13 cellular contexts compared by ENCODE assay signal in the genomic region with DNA sequence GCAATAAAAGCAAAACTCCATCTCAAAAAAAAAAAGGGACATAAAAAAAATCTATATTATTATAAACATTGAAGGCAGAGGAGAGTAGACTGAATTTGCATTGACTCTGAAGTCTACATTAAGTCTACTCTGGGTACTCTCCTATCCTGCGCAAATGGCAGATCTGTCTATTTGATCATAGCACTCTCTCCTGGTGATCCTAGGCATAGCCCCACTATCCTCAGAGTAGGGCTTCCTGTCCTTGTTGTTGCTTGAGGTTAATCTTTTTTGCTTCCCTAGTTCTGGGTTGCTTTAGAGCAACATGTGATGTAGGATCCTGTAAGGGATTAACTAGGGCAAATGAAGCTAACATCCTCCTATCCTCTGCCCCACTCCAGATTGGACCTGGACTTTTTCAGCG. TPM values are rescaled to one million over a fixed set of nuclear protein-coding genes. Genes with fewer than 3 reads are reported as not detected.
DNase-seq lines count a peak whose midpoint lies in the region; ATAC-seq, FAIRE-seq and TF ChIP-seq lines count a peak whose summit lies in the region.
"Had no signal": no experiment of that assay in that cellular context is flagged by ENCODE, and none has a peak within 500 bp of the region (broad histone marks: within the 10 kb centered on the region; RNA-seq: fewer than 3 reads in every experiment).

No MANE protein-coding gene starts in this region.

- peak; percentile 30 to 65; a peak in 3 of 5 replicates for TF ChIP-seq RAD21 in A549 (conservative IDR thresholded peaks at IDR 0.05 in 1 of 2, IDR thresholded peaks at IDR 0.05 in 1 of 2)

- H3K27ac ChIP-seq in A549 (no peak overlapping the region), left ventricle myocardium inferior (replicated peaks) (no peak overlapping the region)
- H3K27ac ChIP-seq: tibial artery had no signal

- H3K36me3 ChIP-seq in left ventricle myocardium inferior: peaks cover 38% of the 10 kb centered on the region

- no peak for FAIRE-seq in A549 (lab: Jason Lieb, UNC)
- FAIRE-seq: colon had no signal

- H3K27me3 ChIP-seq in left ventricle myocardium inferior (ENCODE audit: low read depth): no peaks in the 10 kb centered on the region
- H3K27me3 ChIP-seq: tibial artery had no signal

- TF ChIP-seq CTCF in A549 (IDR thresholded peaks at IDR 0.05) (no peak; the same call in 2 of the 3 replicates), GM12872 (IDR thresholded peaks at IDR 0.05; ENCODE audit: insufficient read depth, low read depth, low read length) (0 out of 3 replicates have a peak, but pooled peaks have one; percentile 29), left ventricle myocardium inferior (IDR thresholded peaks at IDR 0.05; ENCODE audit: borderline replicate concordance) (peak; percentile 14)

- H3K4me2 ChIP-seq in A549: no peak overlapping the region

- peak in 1 of 2 experiments; percentile 50 for DNase-seq in A549 (ENCODE audit: low read depth in 1 of 2, low spot score in 1 of 2)
- DNase-seq in RPMI7951 (ENCODE audit: low read depth): peak; percentile 24
- DNase-seq in left ventricle myocardium inferior: no peak
- DNase-seq in dedifferentiated amniotic fluid mesenchymal stem cell (ENCODE audit: extremely low spot score): no peak
- no peak for DNase-seq in COR-L47 (lab: John Stamatoyannopoulos, UW)
- DNase-seq: activated CD8-positive, alpha-beta memory T cell treated with anti-CD3 and anti-CD28 coated beads, Interleukin-2, amount 50 U/mL, for 48 hours; T-helper 1 cell; tibial artery had no signal

- POLR2A ChIA-PET in A549 (lab: Yijun Ruan, JAX): no interaction called here

- ATAC-seq in A549: peak; percentile 90 to 96
- no peak for ATAC-seq in GM21423 (IDR thresholded peaks at IDR 0.05; ENCODE audit: unreplicated experiment)
- no peak for ATAC-seq in GM19023 (IDR thresholded peaks at IDR 0.05; ENCODE audit: unreplicated experiment)

- TF ChIP-seq POLR2A in A549 (IDR thresholded peaks at IDR 0.05; ENCODE audit: low read length): no peak

- peaks cover 9% of the 10 kb centered on the region for H3K4me1 ChIP-seq in A549
- H3K4me1 ChIP-seq in left ventricle myocardium inferior: peaks cover 51% of the 10 kb centered on the region

- WGBS in A549 (ENCODE audit: missing lambda C conversion rate): 96% methylated on average over 2 of the region's 2 CpGs

- intact Hi-C loops in left ventricle myocardium inferior (cut with micrococcal nuclease): no loop called here

- H3K9me3 ChIP-seq in A549 (no peaks in the 10 kb centered on the region), left ventricle myocardium inferior (replicated peaks) (no peaks in the 10 kb centered on the region)
- H3K9me3 ChIP-seq: HAP-1, tibial artery had no signal

- H3K4me3 ChIP-seq in A549 (no peak overlapping the region), left ventricle myocardium inferior (no peak overlapping the region)
- H3K4me3 ChIP-seq: HAP-1, tibial artery had no signal

- CTCF ChIA-PET in A549 (lab: Yijun Ruan, JAX): interaction anchor here (1.3 to 1.5 kb wide), 2 partner anchors 10 to 11 kb away, joined by 3 to 6 read pairs; no protein-coding TSS in a partner anchor

- TF ChIP-seq EP300 in A549 (IDR thresholded peaks at IDR 0.05): no peak

TF ChIP-seq in A549, 52 proteins besides CTCF, POLR2A, EP300 and RAD21:
- TF ChIP-seq RCOR1 (IDR thresholded peaks at IDR 0.05; ENCODE audit: low read depth, low read length) (no peak), HOXB5 (CRISPR knock-in tag; IDR thresholded peaks at IDR 0.05) (no peak), CEBPB (IDR thresholded peaks at IDR 0.05) (no peak), ELK1 (IDR thresholded peaks at IDR 0.05; ENCODE audit: low read depth, low read length) (no peak), NR3C1 (IDR thresholded peaks at IDR 0.05) (no peak), MYC (IDR thresholded peaks at IDR 0.05; ENCODE audit: borderline replicate concordance, low read length) (no peak)

RNA-seq across cellular contexts. Expression of gene GOLGA4, which starts 13.4 kb away (rescaled TPM):
- polyA plus RNA-seq in A549 (2011; rRNA removed) (40.4 and 55.0 TPM in 2 replicates), A549 (2017; fragmentation: RNase III; extraction: RNeasy Plus Mini Kit Qiagen cat#74134 plus additional on column Dnase treatment) (23.3 to 26.9 TPM (median 24.2 TPM) in 3 replicates)
- 5.3 and 6.0 TPM in 2 replicates for polyA plus RNA-seq in A549 (2012; cell fraction: cytosol; rRNA removed)
- 5.1 and 6.2 TPM in 2 replicates for polyA plus RNA-seq in A549 (2012; cell fraction: nucleus; rRNA removed)
- polyA minus RNA-seq in A549 (2011; rRNA and poly(A)+ RNA removed): 32.8 and 41.9 TPM in 2 replicates
- total RNA-seq in RPMI7951 (2014; rRNA removed; shearing (Covaris generic)): 42.7 and 52.5 TPM in 2 replicates
- total RNA-seq in left ventricle myocardium inferior: 202 TPM

Comparison
In these comparisons a context has a peak if more than half of its experiments do, and no peak if none do; other contexts are left out.
1. ATAC-seq: peak in A549 (2 of 2); none in GM21423 (single experiment) and GM19023 (single experiment).